In genomic region chr2:232662486-232663260, GRCh38 we compare ENCODE assay signal across 28 cellular contexts. TPM values are rescaled to one million over a fixed set of nuclear protein-coding genes. Genes with fewer than 3 reads are reported as not detected.
"Had no signal": no experiment of that assay in that cellular context is flagged by ENCODE, and none has a peak within 500 bp of the region (broad histone marks: within the 10 kb centered on the region; RNA-seq: fewer than 3 reads in every experiment).

No MANE protein-coding gene starts in this region.

- H3K4me1 ChIP-seq: left lung, lower lobe of right lung, right lobe of liver, suprapubic skin, uterus had no signal

- ATAC-seq: left colon, left lung, lower lobe of right lung, natural killer cell had no signal

- H3K27ac ChIP-seq: hepatocyte, left lung, lower lobe of right lung, neural progenitor cell, ovary, right atrium auricular region, right lobe of liver, suprapubic skin, thoracic aorta, tibial artery, uterus had no signal

- H3K9me3 ChIP-seq: left lung, lower lobe of right lung, ovary, right atrium auricular region, right lobe of liver, suprapubic skin, thoracic aorta, tibial artery, uterus had no signal

- H3K36me3 Mint-ChIP-seq: naive B cell, natural killer cell, type B pancreatic cell had no signal

- H3K9me3 Mint-ChIP-seq: natural killer cell; nephron progenitor cell; stimulated activated naive CD8-positive, alpha-beta T cell treated with anti-CD3 and anti-CD28 coated beads, Interleukin-15, Interleukin-2, amounts not matched to agents 100 ng/mL and 50 ng/mL, for 24 hours; type B pancreatic cell had no signal

- H3K4me1 Mint-ChIP-seq: naive B cell had no signal

- H3K36me3 ChIP-seq: left lung, lower lobe of right lung, neural progenitor cell, ovary, right atrium auricular region, right lobe of liver, suprapubic skin, uterus had no signal

- H3K27me3 Mint-ChIP-seq: stimulated activated naive CD8-positive, alpha-beta T cell treated with anti-CD3 and anti-CD28 coated beads, Interleukin-15, Interleukin-2, amounts not matched to agents 100 ng/mL and 50 ng/mL, for 24 hours; type B pancreatic cell had no signal

- H2AFZ ChIP-seq: hepatocyte, neural progenitor cell had no signal

- H3K9ac ChIP-seq: neural progenitor cell had no signal

- H3K4me3 ChIP-seq: hepatocyte, left lung, lower lobe of right lung, neural progenitor cell, ovary, right atrium auricular region, right lobe of liver, suprapubic skin, thoracic aorta, tibial artery, uterus had no signal

- H3K27ac Mint-ChIP-seq: natural killer cell; nephron progenitor cell; neural progenitor cell; progenitor cell of endocrine pancreas; stimulated activated naive CD8-positive, alpha-beta T cell treated with anti-CD3 and anti-CD28 coated beads, Interleukin-15, Interleukin-2, amounts not matched to agents 100 ng/mL and 50 ng/mL, for 24 hours; type B pancreatic cell had no signal

- H3K4me2 ChIP-seq: hepatocyte, neural progenitor cell had no signal

- H3K4me3 Mint-ChIP-seq: naive B cell; natural killer cell; nephron progenitor cell; neural progenitor cell; stimulated activated naive CD8-positive, alpha-beta T cell treated with anti-CD3 and anti-CD28 coated beads, Interleukin-15, Interleukin-2, amounts not matched to agents 100 ng/mL and 50 ng/mL, for 24 hours; type B pancreatic cell had no signal

- DNase-seq: kidney glomerular epithelial cell; left colon; left lung; lower lobe of right lung; mammary epithelial cell; mesenchymal stem cell; naive B cell; natural killer cell; nephron progenitor cell; ovary; right lobe of liver; stimulated activated CD4-positive, alpha-beta T cell treated with anti-CD3 and anti-CD28 coated beads, Interleukin-12 subunit alpha, Interleukin-12 subunit beta, amount 100 ng/mL, for 4 hours; stimulated activated CD4-positive, alpha-beta T cell treated with anti-CD3 and anti-CD28 coated beads, Interleukin-15, amount 100 ng/mL, for 24 hours; stimulated activated CD4-positive, alpha-beta T cell treated with anti-CD3 and anti-CD28 coated beads, Interleukin-2, amount 100 ng/mL, for 24 hours; stimulated activated CD4-positive, alpha-beta T cell treated with anti-CD3 and anti-CD28 coated beads, Interleukin-4, amount 100 ng/mL, for 1 hour; stimulated activated naive CD4-positive, alpha-beta T cell; tibial artery; uterus had no signal

- H3K27me3 ChIP-seq: hepatocyte, left lung, neural progenitor cell, ovary, right atrium auricular region, right lobe of liver, suprapubic skin, tibial artery, uterus had no signal

RNA-seq across cellular contexts. Expression of gene EFHD1, which starts 29.3 kb away (rescaled TPM):
- total RNA-seq: pulmonary artery endothelial cell had no signal
- polyA plus RNA-seq: keratinocyte had no signal
